Comparison of ENCODE assay signal across 8 cellular contexts in the genomic region with DNA sequence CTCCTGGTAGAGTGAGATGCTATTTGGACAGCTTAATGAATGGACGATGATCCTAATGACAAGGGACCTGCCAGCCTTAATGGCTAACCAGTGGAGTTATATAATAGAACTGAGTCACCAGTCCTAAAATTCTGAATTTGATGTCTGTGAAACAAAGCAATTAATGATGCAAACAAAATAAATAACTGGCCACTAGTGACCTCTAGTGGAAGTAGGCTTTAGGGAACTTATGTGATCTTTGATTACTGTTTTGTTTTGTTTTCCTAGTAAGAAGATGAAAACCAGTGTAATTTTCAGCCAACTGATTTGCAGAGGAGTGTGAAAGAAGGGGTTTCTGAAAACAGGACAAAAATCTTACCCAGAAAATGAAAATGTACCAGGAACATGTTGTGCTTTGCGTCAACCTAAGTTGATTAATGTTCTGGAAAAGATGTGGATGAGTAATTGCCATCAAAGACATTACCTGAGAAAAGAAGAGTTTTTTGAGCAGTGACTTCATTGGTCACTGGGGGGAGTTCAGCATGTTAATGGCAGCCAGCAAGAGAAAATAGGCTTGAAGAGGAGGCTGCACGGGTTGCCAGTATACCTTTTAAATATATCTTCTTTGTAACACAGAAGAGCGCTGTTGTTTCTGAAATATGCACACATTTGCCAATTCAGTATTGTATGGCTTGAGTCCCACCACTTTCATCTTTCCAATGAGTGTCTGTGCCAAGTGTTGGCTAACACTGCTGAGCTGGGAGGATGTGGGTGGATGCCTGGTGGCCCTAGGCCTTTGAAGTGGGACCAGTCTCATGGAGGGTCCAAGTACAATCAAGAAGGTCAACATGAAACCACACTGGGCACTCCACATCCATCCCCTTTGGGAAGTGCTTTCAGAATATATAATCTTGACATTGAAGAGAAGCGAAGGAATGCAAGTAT. TPM values are rescaled to one million over a fixed set of nuclear protein-coding genes. Genes with fewer than 3 reads are reported as not detected.
A peak's percentile ranks its signal among the peaks of the same experiment; 100 is the strongest.
DNase-seq lines count a peak whose midpoint lies in the region; ATAC-seq and TF ChIP-seq lines count a peak whose summit lies in the region.

No MANE protein-coding gene starts in this region.

- 52 to 63% methylated on average over 5 of the region's 5 CpGs for WGBS in lower leg skin, 2 donors

- H4K20me1 ChIP-seq in OCI-LY3 (ENCODE audit: insufficient read depth, low read length) = no peaks in the 10 kb centered on the region

- no peak overlapping the region for H3K9ac ChIP-seq in OCI-LY3 (ENCODE audit: low read length)

- H2AFZ ChIP-seq in OCI-LY3 (ENCODE audit: low read depth, low read length) = no peak overlapping the region

- H3K4me1 ChIP-seq in OCI-LY3 (ENCODE audit: low read length) = peaks cover 12% of the 10 kb centered on the region

- H3K4me3 Mint-ChIP-seq in osteocyte (ENCODE audit: unreplicated experiment) = no peak overlapping the region

- H3K9me3 Mint-ChIP-seq in osteocyte (ENCODE audit: unreplicated experiment) = no peaks in the 10 kb centered on the region

- TF ChIP-seq POLR2A in erythroblast (IDR thresholded peaks at IDR 0.05; ENCODE audit: low read length) = no peak
- no peak for TF ChIP-seq POLR2A in lower leg skin (IDR thresholded peaks at IDR 0.05)

- H3K27ac ChIP-seq in OCI-LY3 (ENCODE audit: low read length) = no peak overlapping the region

- no peak overlapping the region; the same call in 1 of the 2 replicates for H3K4me2 ChIP-seq in OCI-LY3 (ENCODE audit: low read length)

- H3K36me3 ChIP-seq in OCI-LY3 (replicated peaks; ENCODE audit: low read depth, low read length) = no peaks in the 10 kb centered on the region

- ATAC-seq in GM18520 (IDR thresholded peaks at IDR 0.05; ENCODE audit: unreplicated experiment) = no peak

- peaks cover 7% of the 10 kb centered on the region for H3K27me3 ChIP-seq in OCI-LY3 (ENCODE audit: low read depth, low read length)

- H3K4me1 Mint-ChIP-seq in osteocyte (ENCODE audit: unreplicated experiment) = peaks cover 24% of the 10 kb centered on the region

- H3K27me3 Mint-ChIP-seq in osteocyte (ENCODE audit: unreplicated experiment) = no peaks in the 10 kb centered on the region

- no peaks in the 10 kb centered on the region for H3K9me3 ChIP-seq in OCI-LY3 (ENCODE audit: insufficient read depth, low read length)

- no peaks in the 10 kb centered on the region for H3K79me2 ChIP-seq in OCI-LY3 (ENCODE audit: low read length)

- H3K4me3 ChIP-seq in OCI-LY3 (ENCODE audit: low read length) (no peak overlapping the region), lower leg skin (ENCODE audit: low read depth, poor library complexity, severe bottlenecking) (no peak overlapping the region)

- TF ChIP-seq CTCF in OCI-LY3 (IDR thresholded peaks at IDR 0.05; ENCODE audit: low read depth, low read length) (peak; percentile 74), osteocyte (IDR thresholded peaks at IDR 0.05) (peak; percentile 74), lower leg skin (IDR thresholded peaks at IDR 0.05) (no peak)

- intact Hi-C loops in lower leg skin (cut with DNase I; ENCODE audit: low total_unique reads) = no loop called here

- no peaks in the 10 kb centered on the region for H3K36me3 Mint-ChIP-seq in osteocyte (ENCODE audit: unreplicated experiment)

- DNase-seq in CD1c-positive myeloid dendritic cell (ENCODE audit: extremely low spot score) (peak; percentile 56), HPDE6-E6E7 (ENCODE audit: extremely low spot score) (peak; percentile 8), erythroblast (lab: John Stamatoyannopoulos, UW) (peak; percentile 22 to 46), osteocyte (ENCODE audit: extremely low spot score, unreplicated experiment) (no peak), mucosa of gallbladder (ENCODE audit: low spot score) (no peak), lower leg skin (ENCODE audit: low spot score in 2 of 2) (no peak)

- H3K27ac Mint-ChIP-seq in osteocyte (ENCODE audit: unreplicated experiment) = peak overlapping the region; percentile 43

RNA-seq across cellular contexts. Expression of gene VEPH1, which starts 9.3 kb away (rescaled TPM):
- total RNA-seq in osteocyte (0.21 and 0.46 TPM in 2 replicates), mucosa of gallbladder (3.1 TPM), lower leg skin (1 to 10 TPM in 3 of 4 donors, under 1 TPM in 1; 0.59 to 4.7 (median 2.7) TPM)

RNA-seq across cellular contexts. Expression of gene PTX3, which starts 57.2 kb away (rescaled TPM):
- total RNA-seq in osteocyte (45.7 and 51.8 TPM in 2 replicates), mucosa of gallbladder (1.4 TPM), lower leg skin (10 to 100 TPM in 2 of 4 donors, 1 to 10 TPM in 2; 1.5 to 16.1 (median 9.4) TPM)

Comparison
In these comparisons a context has a peak if more than half of its experiments do, and no peak if none do; other contexts are left out.
1. DNase-seq: peak in CD1c-positive myeloid dendritic cell (single experiment), HPDE6-E6E7 (single experiment) and erythroblast (2 of 2); none in osteocyte (single experiment), mucosa of gallbladder (single experiment) and lower leg skin (0 of 2).
2. CTCF ChIP-seq: peak in OCI-LY3 (single experiment) and osteocyte (single experiment); none in lower leg skin (0 of 3).